Comparison of ENCODE assay signal across 8 cellular contexts in genomic region chr19:14435320-14436050, GRCh38. TPM values are rescaled to one million over a fixed set of nuclear protein-coding genes. Genes with fewer than 3 reads are reported as not detected.
DNase-seq lines count a peak whose midpoint lies in the region; ATAC-seq, FAIRE-seq and TF ChIP-seq lines count a peak whose summit lies in the region.
"Had no signal": no experiment of that assay in that cellular context is flagged by ENCODE, and none has a peak within 500 bp of the region (broad histone marks: within the 10 kb centered on the region; RNA-seq: fewer than 3 reads in every experiment).

No MANE protein-coding gene starts in this region.

- no peak for TF ChIP-seq CTCF in HFFc6 (IDR thresholded peaks at IDR 0.05)
- no peak for TF ChIP-seq CTCF in kidney (IDR thresholded peaks at IDR 0.05; ENCODE audit: borderline replicate concordance, extremely low read depth, insufficient read depth)

- H3K9me3 Mint-ChIP-seq in HFFc6: no peaks in the 10 kb centered on the region
- H3K9me3 Mint-ChIP-seq in activated naive CD8-positive, alpha-beta T cell treated with anti-CD3 and anti-CD28 coated beads, Interleukin-2, amount 10 ng/mL, durations not matched to agents 7 days and 5 days: no peaks in the 10 kb centered on the region
- H3K9me3 Mint-ChIP-seq in stimulated activated naive CD8-positive, alpha-beta T cell treated with anti-CD3 and anti-CD28 coated beads, Interleukin-15, amount 100 ng/mL, for 72 hours: no peaks in the 10 kb centered on the region

- POLR2A ChIA-PET in activated naive CD8-positive, alpha-beta T cell treated with anti-CD3 and anti-CD28 coated beads, Interleukin-2, amount 10 ng/mL, durations not matched to agents 7 days and 5 days (lab: Charles Lee): no interaction called here

- peaks cover 2% of the 10 kb centered on the region; the same call in 1 of the 2 replicates for H3K27me3 Mint-ChIP-seq in HFFc6 (ENCODE audit: insufficient read depth)
- peaks cover 13% of the 10 kb centered on the region for H3K27me3 Mint-ChIP-seq in activated naive CD8-positive, alpha-beta T cell treated with anti-CD3 and anti-CD28 coated beads, Interleukin-2, amount 10 ng/mL, durations not matched to agents 7 days and 5 days
- no peaks in the 10 kb centered on the region for H3K27me3 Mint-ChIP-seq in stimulated activated naive CD8-positive, alpha-beta T cell treated with anti-CD3 and anti-CD28 coated beads, Interleukin-15, amount 100 ng/mL, for 72 hours

- peak overlapping the region; percentile 76 to 78 for H3K27ac ChIP-seq in kidney (ENCODE audit: low read depth in 2 of 2, low read length in 2 of 2)

- peaks cover 34% of the 10 kb centered on the region for H3K4me1 Mint-ChIP-seq in HFFc6 (ENCODE audit: low read depth)
- H3K4me1 Mint-ChIP-seq in activated naive CD8-positive, alpha-beta T cell treated with anti-CD3 and anti-CD28 coated beads, Interleukin-2, amount 10 ng/mL, durations not matched to agents 7 days and 5 days: peaks cover 49% of the 10 kb centered on the region
- H3K4me1 Mint-ChIP-seq in stimulated activated naive CD8-positive, alpha-beta T cell treated with anti-CD3 and anti-CD28 coated beads, Interleukin-15, amount 100 ng/mL, for 72 hours: peaks cover 83% of the 10 kb centered on the region

- no peaks in the 10 kb centered on the region for H3K36me3 ChIP-seq in kidney (ENCODE audit: control insufficient read depth in 1 of 2, insufficient read depth in 2 of 2, low read length in 2 of 2)

- peak overlapping the region; percentile 76 for H3K4me3 Mint-ChIP-seq in HFFc6
- H3K4me3 Mint-ChIP-seq in activated naive CD8-positive, alpha-beta T cell treated with anti-CD3 and anti-CD28 coated beads, Interleukin-2, amount 10 ng/mL, durations not matched to agents 7 days and 5 days: peak overlapping the region; percentile 80
- peak overlapping the region; percentile 77 to 86 for H3K4me3 Mint-ChIP-seq in stimulated activated naive CD8-positive, alpha-beta T cell treated with anti-CD3 and anti-CD28 coated beads, Interleukin-15, amount 100 ng/mL, for 72 hours

- H3K4me3 ChIP-seq in kidney (ENCODE audit: low read length in 2 of 2): no peak overlapping the region

- DNase-seq in HFFc6: no peak
- DNase-seq in activated naive CD8-positive, alpha-beta T cell treated with anti-CD3 and anti-CD28 coated beads, Interleukin-2, amount 10 ng/mL, durations not matched to agents 7 days and 5 days: no peak
- DNase-seq in kidney: no peak
- DNase-seq in stimulated activated naive CD8-positive, alpha-beta T cell treated with anti-CD3 and anti-CD28 coated beads, Interleukin-15, amount 100 ng/mL, for 72 hours: no peak
- DNase-seq in germinal center (ENCODE audit: low spot score): no peak
- no peak for DNase-seq in SKM-1 (lab: John Stamatoyannopoulos, UW; ENCODE audit: unreplicated experiment)
- no peak for DNase-seq in EL

- intact Hi-C loops in kidney (cut with DNase I): no loop called here

- no peak for FAIRE-seq in kidney (lab: Jason Lieb, UNC)

- no peak overlapping the region for H3K9ac ChIP-seq in kidney (ENCODE audit: low read length in 2 of 2)

- peak overlapping the region; percentile 76 for H3K27ac Mint-ChIP-seq in HFFc6
- H3K27ac Mint-ChIP-seq in activated naive CD8-positive, alpha-beta T cell treated with anti-CD3 and anti-CD28 coated beads, Interleukin-2, amount 10 ng/mL, durations not matched to agents 7 days and 5 days: peak overlapping the region; percentile 83
- H3K27ac Mint-ChIP-seq in stimulated activated naive CD8-positive, alpha-beta T cell treated with anti-CD3 and anti-CD28 coated beads, Interleukin-15, amount 100 ng/mL, for 72 hours: peak overlapping the region in 1 of 2 donors; percentile 63

- ATAC-seq in activated naive CD8-positive, alpha-beta T cell treated with anti-CD3 and anti-CD28 coated beads, Interleukin-2, amount 10 ng/mL, durations not matched to agents 7 days and 5 days (ENCODE audit: low read depth): no peak
- no peak for ATAC-seq in stimulated activated naive CD8-positive, alpha-beta T cell treated with anti-CD3 and anti-CD28 coated beads, Interleukin-15, amount 100 ng/mL, for 72 hours

- H3K4me1 ChIP-seq in kidney (ENCODE audit: control insufficient read depth in 1 of 2, insufficient read depth in 1 of 2, low read depth in 1 of 2, low read length in 2 of 2): peaks cover 9 to 29% of the 10 kb centered on the region in 2 donors

- H3K36me3 Mint-ChIP-seq in HFFc6 (ENCODE audit: low read depth): no peaks in the 10 kb centered on the region
- H3K36me3 Mint-ChIP-seq in activated naive CD8-positive, alpha-beta T cell treated with anti-CD3 and anti-CD28 coated beads, Interleukin-2, amount 10 ng/mL, durations not matched to agents 7 days and 5 days: peaks cover 14% of the 10 kb centered on the region

- no peaks in the 10 kb centered on the region for H3K9me3 ChIP-seq in kidney (ENCODE audit: control insufficient read depth in 1 of 2, low read length in 2 of 2)

RNA-seq across cellular contexts. Expression of gene PKN1, which starts 2.4 kb away (rescaled TPM):
- 100 to 1,000 TPM; 132 to 173 (median 149) TPM for total RNA-seq in HFFc6 (2021; fragmentation: NEBNext Ultra II Directional; extraction: Animal tissue kit (Norgen Biotek cat#: 25700))
- total RNA-seq in activated naive CD8-positive, alpha-beta T cell treated with anti-CD3 and anti-CD28 coated beads, Interleukin-2, amount 10 ng/mL, durations not matched to agents 7 days and 5 days: 100 to 1,000 TPM; 244 to 265 TPM
- total RNA-seq in kidney: 103 TPM
- 67.7 TPM for polyA plus RNA-seq in kidney (ENCODE audit: insufficient read depth, low read depth, low replicate concordance)

RNA-seq across cellular contexts. Expression of gene DDX39A, which starts 16.3 kb away (rescaled TPM):
- total RNA-seq in HFFc6 (2021; fragmentation: NEBNext Ultra II Directional; extraction: Animal tissue kit (Norgen Biotek cat#: 25700)): 10 to 100 TPM; 52.5 to 82.7 (median 78.0) TPM
- total RNA-seq in activated naive CD8-positive, alpha-beta T cell treated with anti-CD3 and anti-CD28 coated beads, Interleukin-2, amount 10 ng/mL, durations not matched to agents 7 days and 5 days: 100 to 1,000 TPM; 192 to 202 TPM
- total RNA-seq in kidney: 53.8 TPM
- polyA plus RNA-seq in kidney (ENCODE audit: insufficient read depth, low read depth, low replicate concordance): 35.6 TPM

RNA-seq across cellular contexts. Expression of gene PTGER1, which starts 39.7 kb away (rescaled TPM):
- 1 to 10 TPM in 2 of 6 experiments, under 1 TPM in 4; 0.41 to 4.1 (median 0.62) TPM for total RNA-seq in HFFc6 (2021; fragmentation: NEBNext Ultra II Directional; extraction: Animal tissue kit (Norgen Biotek cat#: 25700))
- under 1 TPM; 0.34 to 0.36 TPM for total RNA-seq in activated naive CD8-positive, alpha-beta T cell treated with anti-CD3 and anti-CD28 coated beads, Interleukin-2, amount 10 ng/mL, durations not matched to agents 7 days and 5 days
- total RNA-seq in kidney: 19.0 TPM
- polyA plus RNA-seq in kidney (ENCODE audit: insufficient read depth, low read depth, low replicate concordance): 14.3 TPM
- total RNA-seq: LHCN-M2 had no signal

RNA-seq across cellular contexts. Expression of gene ADGRE5, which starts 54.2 kb away (rescaled TPM):
- 10 to 100 TPM; 79.7 to 91.9 (median 85.4) TPM for total RNA-seq in HFFc6 (2021; fragmentation: NEBNext Ultra II Directional; extraction: Animal tissue kit (Norgen Biotek cat#: 25700))
- 100 to 1,000 TPM; 304 to 315 TPM for total RNA-seq in activated naive CD8-positive, alpha-beta T cell treated with anti-CD3 and anti-CD28 coated beads, Interleukin-2, amount 10 ng/mL, durations not matched to agents 7 days and 5 days
- 100 TPM for total RNA-seq in kidney
- 16.0 TPM for polyA plus RNA-seq in kidney (ENCODE audit: insufficient read depth, low read depth, low replicate concordance)
